Comparison of ENCODE assay signal across 9 cellular contexts in genomic region chr14:68268719-68269118, GRCh38.
DNase-seq lines count a peak whose midpoint lies in the region; ATAC-seq and TF ChIP-seq lines count a peak whose summit lies in the region.
"Had no signal": no experiment of that assay in that cellular context is flagged by ENCODE, and none has a peak within 500 bp of the region (broad histone marks: within the 10 kb centered on the region; RNA-seq: fewer than 3 reads in every experiment).

No MANE protein-coding gene starts in this region.

- no peak for DNase-seq in CD4-positive, CD25-positive, alpha-beta regulatory T cell
- DNase-seq in H4 (ENCODE audit: low spot score) = peak; percentile 38
- no peak for DNase-seq in activated CD8-positive, alpha-beta T cell treated with anti-CD3 and anti-CD28 coated beads, Interleukin-2, amount 10 ng/mL, durations not matched to agents 7 days and 5 days
- DNase-seq in NCI-H446 treated with DMSO at 0.1 percent for 48 hours (lab: John Stamatoyannopoulos, UW) = no peak
- DNase-seq in GM20000 (ENCODE audit: low spot score) = no peak
- no peak for DNase-seq in NCI-H748 (lab: John Stamatoyannopoulos, UW; ENCODE audit: unreplicated experiment)
- DNase-seq in WTC11 (ENCODE audit: low spot score) = no peak
- DNase-seq: DMS53 had no signal

- H3K36me3 Mint-ChIP-seq in CD4-positive, CD25-positive, alpha-beta regulatory T cell = no peaks in the 10 kb centered on the region
- no peaks in the 10 kb centered on the region for H3K36me3 Mint-ChIP-seq in activated CD8-positive, alpha-beta T cell treated with anti-CD3 and anti-CD28 coated beads, Interleukin-2, amount 10 ng/mL, durations not matched to agents 7 days and 5 days (ENCODE audit: low read depth)
- no peaks in the 10 kb centered on the region for H3K36me3 Mint-ChIP-seq in nephron (ENCODE audit: low read depth)
- no peaks in the 10 kb centered on the region for H3K36me3 Mint-ChIP-seq in WTC11

- H3K4me3 Mint-ChIP-seq in CD4-positive, CD25-positive, alpha-beta regulatory T cell = peak overlapping the region in 3 of 4 donors; percentile 29 to 48 (median 42)
- H3K4me3 Mint-ChIP-seq in activated CD8-positive, alpha-beta T cell treated with anti-CD3 and anti-CD28 coated beads, Interleukin-2, amount 10 ng/mL, durations not matched to agents 7 days and 5 days = no peak overlapping the region
- no peak overlapping the region for H3K4me3 Mint-ChIP-seq in nephron
- H3K4me3 Mint-ChIP-seq in WTC11 = no peak overlapping the region

- H3K4me1 Mint-ChIP-seq in CD4-positive, CD25-positive, alpha-beta regulatory T cell = peaks cover 30 to 56% (median 44%) of the 10 kb centered on the region in 4 donors
- peaks cover 28% of the 10 kb centered on the region for H3K4me1 Mint-ChIP-seq in activated CD8-positive, alpha-beta T cell treated with anti-CD3 and anti-CD28 coated beads, Interleukin-2, amount 10 ng/mL, durations not matched to agents 7 days and 5 days (ENCODE audit: low read depth)
- H3K4me1 Mint-ChIP-seq in nephron (peaks cover 52% of the 10 kb centered on the region), WTC11 (peaks cover 33% of the 10 kb centered on the region)

- H3K36me3 ChIP-seq in CD4-positive, CD25-positive, alpha-beta regulatory T cell (ENCODE audit: control insufficient read depth, insufficient read depth, low read length) = no peaks in the 10 kb centered on the region

- H3K27ac ChIP-seq in CD4-positive, CD25-positive, alpha-beta regulatory T cell (ENCODE audit: insufficient read depth, low read length, poor library complexity, severe bottlenecking) = no peak overlapping the region

- H3K27me3 ChIP-seq in CD4-positive, CD25-positive, alpha-beta regulatory T cell (ENCODE audit: control insufficient read depth, insufficient read depth, low read length) = no peaks in the 10 kb centered on the region

- no peaks in the 10 kb centered on the region for H3K9me3 ChIP-seq in CD4-positive, CD25-positive, alpha-beta regulatory T cell (ENCODE audit: control insufficient read depth in 2 of 2, low read length in 2 of 2)

- H3K27ac Mint-ChIP-seq in CD4-positive, CD25-positive, alpha-beta regulatory T cell = peak overlapping the region; percentile 85 to 97 (median 88)
- H3K27ac Mint-ChIP-seq in activated CD8-positive, alpha-beta T cell treated with anti-CD3 and anti-CD28 coated beads, Interleukin-2, amount 10 ng/mL, durations not matched to agents 7 days and 5 days = peak overlapping the region; percentile 66
- H3K27ac Mint-ChIP-seq in nephron (peak overlapping the region; percentile 81 to 90 (median 87)), WTC11 (no peak overlapping the region)

- CTCF ChIA-PET in activated CD8-positive, alpha-beta T cell treated with anti-CD3 and anti-CD28 coated beads, Interleukin-2, amount 10 ng/mL, durations not matched to agents 7 days and 5 days (lab: Charles Lee) = interaction anchor here (1.2 to 2.5 kb wide), 5 partner anchors 9 to 575 kb away, joined by 3 to 7 read pairs (median 3); no protein-coding TSS in a partner anchor
- CTCF ChIA-PET in WTC11 (lab: Charles Lee) = no interaction called here

- peaks cover 28% of the 10 kb centered on the region for H3K4me1 ChIP-seq in CD4-positive, CD25-positive, alpha-beta regulatory T cell (ENCODE audit: control insufficient read depth, insufficient read depth, low read length, poor library complexity, severe bottlenecking)

- no peaks in the 10 kb centered on the region for H3K27me3 Mint-ChIP-seq in CD4-positive, CD25-positive, alpha-beta regulatory T cell
- H3K27me3 Mint-ChIP-seq in activated CD8-positive, alpha-beta T cell treated with anti-CD3 and anti-CD28 coated beads, Interleukin-2, amount 10 ng/mL, durations not matched to agents 7 days and 5 days (ENCODE audit: low read depth) = no peaks in the 10 kb centered on the region
- H3K27me3 Mint-ChIP-seq in nephron (ENCODE audit: low read depth) (no peaks in the 10 kb centered on the region), WTC11 (ENCODE audit: low read depth) (no peaks in the 10 kb centered on the region)

- POLR2A ChIA-PET in activated CD8-positive, alpha-beta T cell treated with anti-CD3 and anti-CD28 coated beads, Interleukin-2, amount 10 ng/mL, durations not matched to agents 7 days and 5 days (lab: Charles Lee) = no interaction called here
- POLR2A ChIA-PET in WTC11 (lab: Charles Lee) = no interaction called here

- no peak for ATAC-seq in CD4-positive, CD25-positive, alpha-beta regulatory T cell (ENCODE audit: low read depth in 2 of 2)
- peak; percentile 39 for ATAC-seq in activated CD8-positive, alpha-beta T cell treated with anti-CD3 and anti-CD28 coated beads, Interleukin-2, amount 10 ng/mL, durations not matched to agents 7 days and 5 days
- no peak for ATAC-seq in WTC11

- H3K4me3 ChIP-seq in CD4-positive, CD25-positive, alpha-beta regulatory T cell (ENCODE audit: low read depth, low read length) = no peak overlapping the region

- TF ChIP-seq CTCF in nephron (IDR thresholded peaks at IDR 0.05; ENCODE audit: unreplicated experiment in 3 of 3) = no peak
- TF ChIP-seq CTCF in GM20000 (IDR thresholded peaks at IDR 0.05; ENCODE audit: extremely low read depth, missing control alignments) = no peak
- no peak for TF ChIP-seq CTCF in WTC11 (IDR thresholded peaks at IDR 0.05)

- no peaks in the 10 kb centered on the region for H3K9me3 Mint-ChIP-seq in CD4-positive, CD25-positive, alpha-beta regulatory T cell
- H3K9me3 Mint-ChIP-seq in activated CD8-positive, alpha-beta T cell treated with anti-CD3 and anti-CD28 coated beads, Interleukin-2, amount 10 ng/mL, durations not matched to agents 7 days and 5 days (ENCODE audit: insufficient read depth) = no peaks in the 10 kb centered on the region
- H3K9me3 Mint-ChIP-seq in nephron (no peaks in the 10 kb centered on the region), WTC11 (no peaks in the 10 kb centered on the region)

TF ChIP-seq in WTC11, 78 proteins besides CTCF, POLR2A, EP300 and RAD21 (continues in another document):
- TF ChIP-seq ESRRA (CRISPR knock-in tag; IDR thresholded peaks at IDR 0.05; ENCODE audit: borderline replicate concordance) (no peak), PRDM15 (CRISPR knock-in tag; IDR thresholded peaks at IDR 0.05) (no peak), E2F1 (CRISPR knock-in tag; IDR thresholded peaks at IDR 0.05) (no peak), HMGA2 (CRISPR knock-in tag; IDR thresholded peaks at IDR 0.05) (no peak), MAX (CRISPR knock-in tag; IDR thresholded peaks at IDR 0.05) (no peak), RELA (CRISPR knock-in tag; IDR thresholded peaks at IDR 0.05; ENCODE audit: borderline replicate concordance) (no peak)

Comparison
In these comparisons a context has a peak if more than half of its experiments do, and no peak if none do; other contexts are left out.
1. H3K4me3 Mint-ChIP-seq: peak in CD4-positive, CD25-positive, alpha-beta regulatory T cell (3 of 4); none in activated CD8-positive, alpha-beta T cell treated with anti-CD3 and anti-CD28 coated beads, Interleukin-2, amount 10 ng/mL, durations not matched to agents 7 days and 5 days (single experiment), nephron (0 of 3) and WTC11 (single experiment).